19 cellular contexts compared by ENCODE assay signal in genomic region chr1:159207774-159208459, GRCh38. TPM values are rescaled to one million over a fixed set of nuclear protein-coding genes. Genes with fewer than 3 reads are reported as not detected.
DNase-seq lines count a peak whose midpoint lies in the region; ATAC-seq, FAIRE-seq and TF ChIP-seq lines count a peak whose summit lies in the region.
"Had no signal": no experiment of that assay in that cellular context is flagged by ENCODE, and none has a peak within 500 bp of the region (broad histone marks: within the 10 kb centered on the region; RNA-seq: fewer than 3 reads in every experiment).

No MANE protein-coding gene starts in this region.

- no peak for FAIRE-seq in HepG2 (lab: Jason Lieb, UNC)

- no peaks in the 10 kb centered on the region for H3K27me3 ChIP-seq in liver (ENCODE audit: control insufficient read depth in 4 of 4, insufficient read depth in 4 of 4, low read length in 3 of 4)
- H3K27me3 ChIP-seq in HepG2 (ENCODE audit: control insufficient read depth in 1 of 2, insufficient read depth in 2 of 2, low read length in 2 of 2) = no peaks in the 10 kb centered on the region; a peak in 1 of 5 replicates

- in situ Hi-C loops in HepG2 (cut with HindIII; ENCODE audit: extremely low pct_ligation_motif_present, low pct_unique_long_range_greater_than_20kb) = no loop called here

- TF ChIP-seq POLR2A in HepG2 (IDR thresholded peaks at IDR 0.05; ENCODE audit: insufficient read depth in 1 of 2, low read depth in 2 of 2, low read length in 2 of 2) = no peak

- H3K36me3 ChIP-seq in liver (ENCODE audit: control insufficient read depth in 4 of 4, insufficient read depth in 3 of 4, low read depth in 1 of 4, low read length in 3 of 4) (no peaks in the 10 kb centered on the region), HepG2 (replicated peaks in 1 of 2; ENCODE audit: control insufficient read depth in 1 of 2, insufficient read depth in 2 of 2, low read length in 2 of 2) (no peaks in the 10 kb centered on the region)

- CTCF ChIA-PET in HepG2 (lab: Yijun Ruan, JAX; ENCODE audit: low intra/inter-chr PET ratio, low total read pairs) = no interaction called here

- H3K4me1 ChIP-seq in liver (ENCODE audit: control insufficient read depth in 4 of 4, insufficient read depth in 4 of 4, low read length in 3 of 4) (peaks cover 0 to 2% (median 0%) of the 10 kb centered on the region in 4 donors), HepG2 (ENCODE audit: insufficient read depth, low read length) (no peaks in the 10 kb centered on the region)

- WGBS in liver = 28% methylated on average over 11 of the region's 11 CpGs
- 40% methylated on average over 11 of the region's 11 CpGs for WGBS in HepG2 (ENCODE audit: low lambda C conversion rate)

- H3K4me3 ChIP-seq in liver (ENCODE audit: low read depth in 1 of 3, low read length in 3 of 3) (no peak overlapping the region), HepG2 (replicated peaks in 1 of 3; ENCODE audit: insufficient read depth in 1 of 3, low read depth in 2 of 3, low read length in 3 of 3) (no peak overlapping the region)

- no peak overlapping the region for H3K4me2 ChIP-seq in HepG2 (ENCODE audit: low read depth, low read length)

- no TSS peak for BruUV-seq in HepG2 (replicated peaks; lab: Mats Ljungman, UMichigan)

- no peaks in the 10 kb centered on the region for H3K9me3 ChIP-seq in liver (ENCODE audit: control insufficient read depth in 4 of 4, low read length in 3 of 4)
- no peaks in the 10 kb centered on the region for H3K9me3 ChIP-seq in HepG2 (ENCODE audit: low read length)

- ATAC-seq in HepG2 (no peak), GM21619 (IDR thresholded peaks at IDR 0.05; ENCODE audit: unreplicated experiment) (no peak)
- ATAC-seq: activated CD4-positive, CD25-positive, alpha-beta regulatory T cell treated with anti-CD3 and anti-CD28 coated beads, Interleukin-2, amount 50 U/mL, for 24 hours; effector memory CD8-positive, alpha-beta T cell had no signal

- no peaks in the 10 kb centered on the region for H4K20me1 ChIP-seq in HepG2 (ENCODE audit: insufficient read depth, low read length)

- intact Hi-C loops in HepG2 (cut with micrococcal nuclease; ENCODE audit: unreplicated experiment) = no loop called here

- no peak overlapping the region for H2AFZ ChIP-seq in HepG2 (ENCODE audit: low read length)

- POLR2A ChIA-PET in HepG2 (lab: Yijun Ruan, JAX) = no interaction called here

- H3K27ac ChIP-seq in liver (ENCODE audit: low read depth in 1 of 2, low read length in 2 of 2) (no peak overlapping the region), HepG2 (ENCODE audit: extremely low read length, insufficient read depth, low read length) (no peak overlapping the region), caudate nucleus (ENCODE audit: low read depth, low read length) (no peak overlapping the region)
- H3K27ac ChIP-seq: HL-60 had no signal

- DNase-seq in HepG2 (ENCODE audit: low spot score) (no peak), caudate nucleus (lab: John Stamatoyannopoulos, UW) (peak in 40 of 61 donors; percentile 12 to 89 (median 46)), iPS-NIHi11 (ENCODE audit: low spot score) (peak; percentile 47), T-helper 2 cell (no peak), NCI-H187 (lab: John Stamatoyannopoulos, UW) (no peak), AML-193 (lab: John Stamatoyannopoulos, UW) (no peak)
- DNase-seq: ACHN; activated CD8-positive, alpha-beta memory T cell treated with anti-CD3 and anti-CD28 coated beads, Interleukin-2, amount 50 U/mL, for 48 hours; activated naive CD4-positive, alpha-beta T cell treated with anti-CD3 and anti-CD28 coated beads, Interleukin-2, amount 50 U/mL, for 16 hours; CD8-positive, alpha-beta memory T cell; effector memory CD8-positive, alpha-beta T cell; foreskin melanocyte; NCI-H510A treated with DMSO at 0.1 percent for 48 hours; T-helper 1 cell had no signal

- TF ChIP-seq CTCF in liver (IDR thresholded peaks at IDR 0.05; ENCODE audit: low read depth, low read length, missing input control) (no peak), HepG2 (CRISPR knock-in tag; IDR thresholded peaks at IDR 0.05) (no peak)

- H3K9ac ChIP-seq in liver (ENCODE audit: low read depth in 1 of 2, low read length in 2 of 2) (no peak overlapping the region), HepG2 (ENCODE audit: insufficient read depth, low read depth, low read length) (no peak overlapping the region)

- TF ChIP-seq RAD21 in liver (IDR thresholded peaks at IDR 0.05) (no peak), HepG2 (CRISPR knock-in tag; IDR thresholded peaks at IDR 0.05) (no peak)

- no peak for TF ChIP-seq EP300 in HepG2 (IDR thresholded peaks at IDR 0.05; ENCODE audit: low read depth in 2 of 2, low read length in 2 of 2)
- TF ChIP-seq EP300 in HepG2 (CRISPR knock-in tag; IDR thresholded peaks at IDR 0.05; ENCODE audit: borderline replicate concordance) = no peak

- no peaks in the 10 kb centered on the region for H3K79me2 ChIP-seq in HepG2 (ENCODE audit: insufficient read depth, low read length)

TF ChIP-seq in liver, 16 proteins besides CTCF, POLR2A, EP300 and RAD21 (continues in another document):
- no peak for TF ChIP-seq HNF4G (IDR thresholded peaks at IDR 0.05)

TF ChIP-seq in HepG2, 621 proteins besides CTCF, POLR2A, EP300 and RAD21 (continues in another document):
- TF ChIP-seq ZNF672 (CRISPR knock-in tag; IDR thresholded peaks at IDR 0.05) (no peak), GTF2F1 (IDR thresholded peaks at IDR 0.05; ENCODE audit: low read length) (no peak), ZNF562 (CRISPR knock-in tag; IDR thresholded peaks at IDR 0.05; ENCODE audit: borderline replicate concordance) (no peak), ZNF800 (CRISPR knock-in tag; IDR thresholded peaks at IDR 0.05) (no peak)

RNA-seq across cellular contexts. Expression of gene ACKR1, which starts 3.2 kb away (rescaled TPM):
- 10 to 100 TPM in 1 of 2 donors, under 1 TPM in 1; 0.08 to 17.2 TPM for total RNA-seq in liver
- under 1 TPM in 1 of 2 donors, not detected in 1; 0.48 TPM for polyA plus RNA-seq in liver
- total RNA-seq in HepG2 (2016; rRNA removed; fragmentation: Illumina TruSeq; extraction: Trizol) = not detected in 2 replicates
- total RNA-seq in HepG2 (2016; cell fraction: cytosol; rRNA removed; fragmentation: Illumina TruSeq; extraction: Trizol; ENCODE audit: low read depth) = not detected in 2 replicates
- not detected in 2 replicates for total RNA-seq in HepG2 (2016; cell fraction: insoluble cytoplasmic fraction; rRNA removed; fragmentation: Illumina TruSeq; extraction: Trizol)
- total RNA-seq in HepG2 (2016; cell fraction: membrane; rRNA removed; fragmentation: Illumina TruSeq; extraction: Trizol) = not detected in 2 replicates
- total RNA-seq in HepG2 (2016; cell fraction: nucleus; rRNA removed; fragmentation: Illumina TruSeq; extraction: Trizol) = not detected in 2 replicates
- not detected in 2 replicates for polyA plus RNA-seq in HepG2 (2011; rRNA removed)
- polyA plus RNA-seq in HepG2 (2011; cell fraction: cytosol; rRNA removed) = not detected in 2 replicates
- not detected in 2 replicates for polyA plus RNA-seq in HepG2 (2011; cell fraction: nucleus; rRNA removed)
- polyA plus RNA-seq in HepG2 (2012) = not detected in 2 replicates
- polyA plus RNA-seq in HepG2 (2016; cell fraction: cytosol; fragmentation: Illumina TruSeq; extraction: Trizol; ENCODE audit: low read depth) = not detected in 2 replicates
- polyA plus RNA-seq in HepG2 (2016; cell fraction: insoluble cytoplasmic fraction; fragmentation: Illumina TruSeq; extraction: Trizol; ENCODE audit: low read depth) = not detected in 2 replicates
- not detected in 2 replicates for polyA plus RNA-seq in HepG2 (2016; cell fraction: membrane; fragmentation: Illumina TruSeq; extraction: Trizol; ENCODE audit: low read depth)
- not detected in 2 replicates for polyA plus RNA-seq in HepG2 (2016; cell fraction: nucleus; fragmentation: Illumina TruSeq; extraction: Trizol; ENCODE audit: insufficient read depth, low read depth)
- not detected in 2 replicates for polyA minus RNA-seq in HepG2 (2011; rRNA and poly(A)+ RNA removed; ENCODE audit: low replicate concordance)
- not detected in 2 replicates for polyA minus RNA-seq in HepG2 (2011; cell fraction: cytosol; rRNA and poly(A)+ RNA removed)
- not detected in 2 replicates for polyA minus RNA-seq in HepG2 (2011; cell fraction: nucleus; rRNA and poly(A)+ RNA removed)
- total RNA-seq: CD8-positive, alpha-beta memory T cell; kidney epithelial cell had no signal
- polyA plus RNA-seq: CD8-positive, alpha-beta memory T cell had no signal

RNA-seq across cellular contexts. Expression of gene CADM3, which starts 36.5 kb away (rescaled TPM):
- total RNA-seq in liver (under 1 TPM; 0.14 to 0.17 TPM), HepG2 (2016; rRNA removed; fragmentation: Illumina TruSeq; extraction: Trizol) (not detected in 2 replicates)
- polyA plus RNA-seq in liver (under 1 TPM; 0.15 to 0.25 TPM), HepG2 (2011; rRNA removed) (not detected in 2 replicates)
- total RNA-seq in HepG2 (2016; cell fraction: cytosol; rRNA removed; fragmentation: Illumina TruSeq; extraction: Trizol; ENCODE audit: low read depth) = not detected in 2 replicates
- total RNA-seq in HepG2 (2016; cell fraction: insoluble cytoplasmic fraction; rRNA removed; fragmentation: Illumina TruSeq; extraction: Trizol) = not detected in 2 replicates
- not detected in 2 replicates for total RNA-seq in HepG2 (2016; cell fraction: membrane; rRNA removed; fragmentation: Illumina TruSeq; extraction: Trizol)
- not detected in 2 replicates for total RNA-seq in HepG2 (2016; cell fraction: nucleus; rRNA removed; fragmentation: Illumina TruSeq; extraction: Trizol)
- polyA plus RNA-seq in HepG2 (2011; cell fraction: cytosol; rRNA removed) = not detected in 2 replicates
- polyA plus RNA-seq in HepG2 (2011; cell fraction: nucleus; rRNA removed) = not detected in 2 replicates
- not detected in 2 replicates for polyA plus RNA-seq in HepG2 (2012)
- not detected in 2 replicates for polyA plus RNA-seq in HepG2 (2016; cell fraction: cytosol; fragmentation: Illumina TruSeq; extraction: Trizol; ENCODE audit: low read depth)
- not detected in 2 replicates for polyA plus RNA-seq in HepG2 (2016; cell fraction: insoluble cytoplasmic fraction; fragmentation: Illumina TruSeq; extraction: Trizol; ENCODE audit: low read depth)
- polyA plus RNA-seq in HepG2 (2016; cell fraction: membrane; fragmentation: Illumina TruSeq; extraction: Trizol; ENCODE audit: low read depth) = not detected in 2 replicates
- not detected in 2 replicates for polyA plus RNA-seq in HepG2 (2016; cell fraction: nucleus; fragmentation: Illumina TruSeq; extraction: Trizol; ENCODE audit: insufficient read depth, low read depth)
- polyA minus RNA-seq in HepG2 (2011; rRNA and poly(A)+ RNA removed; ENCODE audit: low replicate concordance) = not detected in 2 replicates
- not detected in 2 replicates for polyA minus RNA-seq in HepG2 (2011; cell fraction: cytosol; rRNA and poly(A)+ RNA removed)
- not detected in 2 replicates for polyA minus RNA-seq in HepG2 (2011; cell fraction: nucleus; rRNA and poly(A)+ RNA removed)
- total RNA-seq: CD8-positive, alpha-beta memory T cell had no signal
- polyA plus RNA-seq: CD8-positive, alpha-beta memory T cell had no signal

Comparison
In these comparisons a context has a peak if more than half of its experiments do, and no peak if none do; other contexts are left out.
1. DNase-seq: peak in caudate nucleus (40 of 61) and iPS-NIHi11 (single experiment); none in HepG2 (single experiment), T-helper 2 cell (0 of 5), NCI-H187 (0 of 2) and AML-193 (0 of 2).